Comparison of ENCODE assay signal across 18 cellular contexts in genomic region chr13:95251641-95252040, GRCh38. TPM values are rescaled to one million over a fixed set of nuclear protein-coding genes. Genes with fewer than 3 reads are reported as not detected.
DNase-seq lines count a peak whose midpoint lies in the region; ATAC-seq, FAIRE-seq and TF ChIP-seq lines count a peak whose summit lies in the region.
"Had no signal": no experiment of that assay in that cellular context is flagged by ENCODE, and none has a peak within 500 bp of the region (broad histone marks: within the 10 kb centered on the region; RNA-seq: fewer than 3 reads in every experiment).

No MANE protein-coding gene starts in this region.

- FAIRE-seq in GM12878 (lab: Jason Lieb, UNC), result no peak
- FAIRE-seq: endometrium, islet of Langerhans, small intestine had no signal

- no peaks in the 10 kb centered on the region for H4K20me1 ChIP-seq in GM12878 (ENCODE audit: control insufficient read depth, insufficient read depth)

- H3K9me3 Mint-ChIP-seq in CD14-positive monocyte, result no peaks in the 10 kb centered on the region
- H3K9me3 Mint-ChIP-seq: activated naive CD4-positive, alpha-beta T cell treated with anti-CD3 and anti-CD28 coated beads, Interleukin-2, amount 10 ng/mL, durations not matched to agents 7 days and 5 days; GM23338; mesothelial cell of epicardium had no signal

- H3K4me2 ChIP-seq in GM12878 (ENCODE audit: control insufficient read depth, insufficient read depth), result peak overlapping the region; percentile 5; the same call in 1 of the 2 replicates
- H3K4me2 ChIP-seq: GM23338 had no signal

- TF ChIP-seq CTCF in GM12878 (IDR thresholded peaks at IDR 0.05 in 2 of 3, conservative IDR thresholded peaks at IDR 0.05 in 1 of 3; ENCODE audit: control insufficient read depth in 2 of 3, extremely low read depth in 1 of 3, insufficient read depth in 1 of 3, low read depth in 3 of 3, low read length in 3 of 3) (no peak), CD14-positive monocyte (IDR thresholded peaks at IDR 0.05) (no peak)

- CTCF ChIA-PET in GM12878 (lab: Yijun Ruan, JAX), result interaction anchor here (0.9 to 3.9 kb wide), 6 partner anchors 11 to 153 kb away, joined by 4 to 24 read pairs (median 8); no protein-coding TSS in a partner anchor

- H3K4me3 ChIP-seq in GM12878, result no peak overlapping the region
- H3K4me3 ChIP-seq: GM23338 had no signal

- in situ Hi-C loops in GM12878 (cut with MboI), result no loop called here

- H3K27me3 Mint-ChIP-seq in CD14-positive monocyte (ENCODE audit: low read depth in 3 of 3), result peaks cover 0 to 2% (median 0%) of the 10 kb centered on the region in 3 donors
- H3K27me3 Mint-ChIP-seq: activated naive CD4-positive, alpha-beta T cell treated with anti-CD3 and anti-CD28 coated beads, Interleukin-2, amount 10 ng/mL, durations not matched to agents 7 days and 5 days had no signal

- SMC1A ChIA-PET in GM12878 (lab: Charles Lee; ENCODE audit: uncharacterized antibody, unreplicated experiment), result interaction anchor here (0.9 to 10.2 kb wide), 11 partner anchors 9 to 153 kb away, joined by 3 to 109 read pairs (median 8); no protein-coding TSS in a partner anchor

- peaks cover 5% of the 10 kb centered on the region for H3K4me1 Mint-ChIP-seq in CD14-positive monocyte
- H3K4me1 Mint-ChIP-seq: activated naive CD4-positive, alpha-beta T cell treated with anti-CD3 and anti-CD28 coated beads, Interleukin-2, amount 10 ng/mL, durations not matched to agents 7 days and 5 days; GM23338 had no signal

- ATAC-seq in GM18505 (IDR thresholded peaks at IDR 0.05; ENCODE audit: unreplicated experiment) (peak; percentile 41), GM21423 (IDR thresholded peaks at IDR 0.05; ENCODE audit: unreplicated experiment) (peak; percentile 47), HG03159 (IDR thresholded peaks at IDR 0.05; ENCODE audit: unreplicated experiment) (peak; percentile 39), GM12878 (peak; percentile 80), HG03097 (IDR thresholded peaks at IDR 0.05; ENCODE audit: low FRiP score, unreplicated experiment) (no peak)
- ATAC-seq: GM23338 had no signal

- intact Hi-C loops in GM12878 (cut with micrococcal nuclease; ENCODE audit: unreplicated experiment), result loop anchor here (5.0 kb wide), 1 partner anchor 131 kb away; no protein-coding TSS in a partner anchor
- intact Hi-C loops in CD14-positive monocyte (cut with micrococcal nuclease), result no loop called here

- TF ChIP-seq POLR2A in GM18505 (IDR thresholded peaks at IDR 0.05; ENCODE audit: borderline replicate concordance, extremely low read depth, insufficient read depth, insufficient read length) (no peak), GM12878 (IDR thresholded peaks at IDR 0.05; ENCODE audit: low read depth, low read length) (no peak)

- POLR2A ChIA-PET in GM12878 (lab: Charles Lee), result interaction anchor here (0.9 to 3.0 kb wide), 9 partner anchors 9 to 48 kb away, joined by 4 to 20 read pairs (median 7); no protein-coding TSS in a partner anchor

- H2AFZ ChIP-seq in GM12878 (ENCODE audit: control insufficient read depth, low read depth, low read length), result no peak overlapping the region
- H2AFZ ChIP-seq: GM23338 had no signal

- peaks cover 47% of the 10 kb centered on the region for H3K79me2 ChIP-seq in GM12878 (ENCODE audit: control insufficient read depth, insufficient read depth, low read length)

- TF ChIP-seq EP300 in GM12878 (IDR thresholded peaks at IDR 0.05; ENCODE audit: borderline replicate concordance in 1 of 2, control insufficient read depth in 1 of 2, low read depth in 2 of 2, low read length in 2 of 2), result no peak

- peak overlapping the region; percentile 12; the same call in 1 of the 2 replicates for H3K9ac ChIP-seq in GM12878 (ENCODE audit: control insufficient read depth, insufficient read depth, low read length)

- no peak overlapping the region for H3K4me3 Mint-ChIP-seq in CD14-positive monocyte
- H3K4me3 Mint-ChIP-seq: activated naive CD4-positive, alpha-beta T cell treated with anti-CD3 and anti-CD28 coated beads, Interleukin-2, amount 10 ng/mL, durations not matched to agents 7 days and 5 days; GM23338; mesothelial cell of epicardium had no signal

- no peak for DNase-seq in GM12878 (ENCODE audit: low read depth, low spot score)
- DNase-seq in CD14-positive monocyte (ENCODE audit: low spot score), result no peak
- no peak for DNase-seq in activated naive CD4-positive, alpha-beta T cell (lab: John Stamatoyannopoulos, UW)
- no peak for DNase-seq in NCI-H2107 treated with DMSO at 0.1 percent for 48 hours (lab: John Stamatoyannopoulos, UW; ENCODE audit: unreplicated experiment)
- DNase-seq: activated naive CD4-positive, alpha-beta T cell treated with anti-CD3 and anti-CD28 coated beads, Interleukin-2, amount 10 ng/mL, durations not matched to agents 7 days and 5 days; caudate nucleus; glutamatergic neuron; NCI-H1417 treated with DMSO at 0.1 percent for 48 hours; nucleus accumbens; small intestine had no signal

- TF ChIP-seq RAD21 in GM12878 (IDR thresholded peaks at IDR 0.05; ENCODE audit: insufficient read depth, low read depth, low read length), result no peak

- BruUV-seq in GM12878 (replicated peaks; lab: Mats Ljungman, UMichigan), result no TSS peak

- RAD21 ChIA-PET in GM12878 (lab: Charles Lee; ENCODE audit: unreplicated experiment), result interaction anchor here (0.6 to 6.5 kb wide), 13 partner anchors 8 to 129 kb away, joined by 3 to 58 read pairs (median 4); no protein-coding TSS in a partner anchor

- H3K4me1 ChIP-seq in GM12878 (ENCODE audit: control insufficient read depth, insufficient read depth, low read length), result peaks cover 35% of the 10 kb centered on the region

- H3K27ac ChIP-seq in GM12878 (ENCODE audit: control insufficient read depth, insufficient read depth), result peak overlapping the region; percentile 63

- peaks cover 0 to 5% of the 10 kb centered on the region in 2 experiments; a peak in 2 of 4 replicates for H3K36me3 ChIP-seq in GM12878 (ENCODE audit: control insufficient read depth in 2 of 2, insufficient read depth in 2 of 2, low read length in 1 of 2)

- peaks cover 0 to 3% of the 10 kb centered on the region in 2 donors for H3K36me3 Mint-ChIP-seq in CD14-positive monocyte
- H3K36me3 Mint-ChIP-seq: activated naive CD4-positive, alpha-beta T cell treated with anti-CD3 and anti-CD28 coated beads, Interleukin-2, amount 10 ng/mL, durations not matched to agents 7 days and 5 days; mesothelial cell of epicardium had no signal

- no peaks in the 10 kb centered on the region for H3K9me3 ChIP-seq in GM12878 (replicated peaks; ENCODE audit: control insufficient read depth, insufficient read depth, low read length)

- WGBS in GM12878 (ENCODE audit: insufficient coverage, insufficient replicate concordance, low lambda C conversion rate, missing lambda C conversion rate), result 59% methylated on average over 5 of the region's 5 CpGs

- H3K27ac Mint-ChIP-seq in CD14-positive monocyte, result no peak overlapping the region
- H3K27ac Mint-ChIP-seq: activated naive CD4-positive, alpha-beta T cell treated with anti-CD3 and anti-CD28 coated beads, Interleukin-2, amount 10 ng/mL, durations not matched to agents 7 days and 5 days; GM23338; mesothelial cell of epicardium had no signal

- no peaks in the 10 kb centered on the region for H3K27me3 ChIP-seq in GM12878 (replicated peaks in 1 of 2; ENCODE audit: control insufficient read depth in 2 of 2, insufficient read depth in 2 of 2, low read length in 1 of 2)

TF ChIP-seq in GM12878, 131 proteins besides CTCF, POLR2A, EP300 and RAD21 (continues in another document):
- no peak for TF ChIP-seq ATF2 (IDR thresholded peaks at IDR 0.05; ENCODE audit: low read length)
- TF ChIP-seq HCFC1 (IDR thresholded peaks at IDR 0.05; ENCODE audit: low read length), result no peak
- TF ChIP-seq JUND (IDR thresholded peaks at IDR 0.05; ENCODE audit: low read depth, low read length), result no peak
- no peak for TF ChIP-seq CEBPB (IDR thresholded peaks at IDR 0.05; ENCODE audit: borderline replicate concordance in 1 of 2, low read depth in 2 of 2, low read length in 2 of 2)
- TF ChIP-seq GABPA (IDR thresholded peaks at IDR 0.05; ENCODE audit: low read depth), result no peak
- no peak for TF ChIP-seq HDGF (IDR thresholded peaks at IDR 0.05)
- TF ChIP-seq IKZF2 (IDR thresholded peaks at IDR 0.05), result peak; percentile 47 to 66; a peak in 3 of 4 replicates
- no peak for TF ChIP-seq TAF1 (IDR thresholded peaks at IDR 0.05; ENCODE audit: borderline replicate concordance, low read depth, low read length)
- TF ChIP-seq JUNB (IDR thresholded peaks at IDR 0.05), result 0 out of 2 replicates have a peak, but pooled peaks have one; percentile 23
- TF ChIP-seq WRNIP1 (IDR thresholded peaks at IDR 0.05; ENCODE audit: borderline replicate concordance, low read depth, low read length), result no peak
- no peak for TF ChIP-seq PAX8 (IDR thresholded peaks at IDR 0.05)
- peak; percentile 50; the same call in 1 of the 2 replicates for TF ChIP-seq FOXM1 (IDR thresholded peaks at IDR 0.05; ENCODE audit: low read depth, low read length)

RNA-seq across cellular contexts. Expression of gene ABCC4, which starts 49.6 kb away (rescaled TPM):
- 273 and 306 TPM in 2 replicates for total RNA-seq in GM12878 (2013; cell fraction: nucleolus; rRNA removed)
- 28.1 and 37.8 TPM in 2 replicates for total RNA-seq in GM12878 (2014; rRNA removed)
- 34.7 and 37.8 TPM in 2 replicates for total RNA-seq in GM12878 (2014; rRNA removed; fragmentation: Illumina TruSeq; extraction: Trizol)
- 35.6 and 36.4 TPM in 2 replicates for total RNA-seq in GM12878 (2021)
- polyA plus RNA-seq in GM12878 (2011; ENCODE audit: low read depth), result 8.8 TPM
- 44.4 and 58.5 TPM in 2 replicates for polyA plus RNA-seq in GM12878 (2011; rRNA removed)
- 21.1 and 22.0 TPM in 2 replicates for polyA plus RNA-seq in GM12878 (2011; cell fraction: cytosol; rRNA removed)
- polyA plus RNA-seq in GM12878 (2011; cell fraction: nucleus; rRNA removed), result 30.5 and 31.4 TPM in 2 replicates
- polyA plus RNA-seq in GM12878 (2012), result 11.4 and 12.6 TPM in 2 replicates
- polyA plus RNA-seq in GM12878 (2014; fragmentation: Illumina TruSeq; extraction: Trizol), result 28.3 and 30.3 TPM in 2 replicates
- polyA plus RNA-seq in GM12878 (2014; fragmentation: Nextera tagmentation; extraction: Ambion mirVana), result 1 to 10 TPM; 7.2 to 8.0 TPM
- 16.5 and 20.0 TPM in 2 replicates for polyA plus RNA-seq in GM12878 (2014; rRNA removed)
- polyA plus RNA-seq in GM12878 (2016; fragmentation: Nextera tagmentation; extraction: Ambion mirVana), result 10 to 100 TPM; 18.3 to 19.3 TPM
- 127 and 164 TPM in 2 replicates for polyA minus RNA-seq in GM12878 (2011; rRNA and poly(A)+ RNA removed)
- 26.5 and 28.6 TPM in 2 replicates for polyA minus RNA-seq in GM12878 (2011; cell fraction: cytosol; rRNA and poly(A)+ RNA removed)
- polyA minus RNA-seq in GM12878 (2011; cell fraction: nucleus; rRNA and poly(A)+ RNA removed), result 73.5 and 115 TPM in 2 replicates
- 1 to 10 TPM; 1.7 to 2.5 TPM for polyA plus RNA-seq in CD14-positive monocyte
